In genomic region chr10:89064764-89065163, GRCh38 we compare ENCODE assay signal across 1 cellular context.
TF ChIP-seq lines count a peak whose summit lies in the region.

No MANE protein-coding gene starts in this region.

TF ChIP-seq in IMR-90, 13 proteins besides CTCF, POLR2A, EP300 and RAD21:
- no peak for TF ChIP-seq RCOR1 (IDR thresholded peaks at IDR 0.05; ENCODE audit: insufficient replicate concordance, low read length)
- TF ChIP-seq ELK1 (IDR thresholded peaks at IDR 0.05; ENCODE audit: borderline replicate concordance, low read depth, low read length), result no peak
- no peak for TF ChIP-seq NFE2L2 (IDR thresholded peaks at IDR 0.05; ENCODE audit: low read depth, low read length)
- no peak for TF ChIP-seq MXI1 (IDR thresholded peaks at IDR 0.05; ENCODE audit: borderline replicate concordance, low read depth, low read length)
